Comparison of ENCODE assay signal across 23 cellular contexts in genomic region chr7:121490309-121490708, GRCh38.
A peak's percentile ranks its signal among the peaks of the same experiment; 100 is the strongest.
DNase-seq lines count a peak whose midpoint lies in the region; ATAC-seq and TF ChIP-seq lines count a peak whose summit lies in the region.
"Had no signal": no experiment of that assay in that cellular context is flagged by ENCODE, and none has a peak within 500 bp of the region (broad histone marks: within the 10 kb centered on the region; RNA-seq: fewer than 3 reads in every experiment).

No MANE protein-coding gene starts in this region.

- DNase-seq in HCT116 (ENCODE audit: low read depth, low spot score) (no peak), IMR-90 (no peak), brain pericyte (ENCODE audit: low read depth, low spot score) (peak; percentile 29), foreskin keratinocyte (no peak), T-helper 9 cell (no peak)
- DNase-seq in activated CD8-positive, alpha-beta memory T cell treated with anti-CD3 and anti-CD28 coated beads, Interleukin-2, amount 50 U/mL, for 4 hours, result no peak
- DNase-seq: 8988T; ACHN; BE2C; C1 segment of cervical spinal cord; CD4-positive, alpha-beta memory T cell; CD4-positive, CD25-positive, alpha-beta regulatory T cell; CD8-positive, alpha-beta memory T cell; COR-L47; DMS 273 treated with DMSO at 0.1 percent for 48 hours; DMS153; DMS53; DMS79; DND-41; EL; GDM1 had no signal

- TF ChIP-seq CTCF in HCT116 (IDR thresholded peaks at IDR 0.05 in 2 of 3, conservative IDR thresholded peaks at IDR 0.05 in 1 of 3; ENCODE audit: borderline replicate concordance in 1 of 3, insufficient read depth in 1 of 3, low read depth in 2 of 3, low read length in 2 of 3) (no peak), IMR-90 (conservative IDR thresholded peaks at IDR 0.05; ENCODE audit: low read depth, low read length) (no peak), foreskin keratinocyte (conservative IDR thresholded peaks at IDR 0.05) (no peak)

- no peak overlapping the region for H3K56ac ChIP-seq in IMR-90 (ENCODE audit: extremely low read depth, insufficient read depth, low read length)

- no peak overlapping the region for H3K14ac ChIP-seq in IMR-90 (replicated peaks; ENCODE audit: low read depth, low read length)

- no peak overlapping the region for H2AK9ac ChIP-seq in IMR-90 (replicated peaks; ENCODE audit: low read depth, low read length, poor library complexity)

- no peak overlapping the region for H4K8ac ChIP-seq in IMR-90 (ENCODE audit: low read depth in 2 of 2, low read length in 2 of 2)

- no peak for TF ChIP-seq RAD21 in HCT116 (IDR thresholded peaks at IDR 0.05; ENCODE audit: low read depth)
- TF ChIP-seq RAD21 in IMR-90 (IDR thresholded peaks at IDR 0.05; ENCODE audit: low read length), result no peak

- RAD21 ChIA-PET in HCT116 (lab: Charles Lee; ENCODE audit: low non-redundant PET in 1 of 2, low total read pairs in 2 of 2, uncharacterized antibody in 2 of 2, unreplicated experiment in 2 of 2), result no interaction called here

- CTCF ChIA-PET in HCT116 (lab: Charles Lee), result no interaction called here
- CTCF ChIA-PET in IMR-90 (lab: Yijun Ruan, JAX), result no interaction called here

- POLR2A ChIA-PET in HCT116 (lab: Charles Lee), result no interaction called here
- POLR2A ChIA-PET in IMR-90 (lab: Charles Lee; ENCODE audit: unreplicated experiment), result no interaction called here

- H3K9me3 ChIP-seq in HCT116 (ENCODE audit: control insufficient read depth in 1 of 2, insufficient read depth in 1 of 2, low read depth in 1 of 2, low read length in 2 of 2) (no peaks in the 10 kb centered on the region), IMR-90 (ENCODE audit: control insufficient read depth, insufficient read depth, low read length) (no peaks in the 10 kb centered on the region)
- H3K9me3 ChIP-seq: BE2C, BLaER1 had no signal

- no peak overlapping the region for H2BK20ac ChIP-seq in IMR-90 (ENCODE audit: low read depth, low read length)

- no peak overlapping the region for H2BK15ac ChIP-seq in IMR-90 (ENCODE audit: low read depth, low read length)

- no peak overlapping the region for H3K23ac ChIP-seq in IMR-90 (ENCODE audit: low read depth, low read length)

- H4K91ac ChIP-seq in IMR-90 (ENCODE audit: insufficient read depth, low read depth, low read length), result no peak overlapping the region

- H4K20me1 ChIP-seq in HCT116 (ENCODE audit: insufficient read depth), result no peaks in the 10 kb centered on the region
- no peaks in the 10 kb centered on the region for H4K20me1 ChIP-seq in IMR-90 (ENCODE audit: insufficient read depth, low read length)
- H4K20me1 ChIP-seq: BLaER1 had no signal

- no peaks in the 10 kb centered on the region for H3K9me1 ChIP-seq in IMR-90 (ENCODE audit: insufficient read depth, low read length)

- TF ChIP-seq POLR2A in HCT116 (IDR thresholded peaks at IDR 0.05; ENCODE audit: borderline replicate concordance, extremely low read depth, insufficient read depth, insufficient read length) (no peak), IMR-90 (IDR thresholded peaks at IDR 0.05; ENCODE audit: low read depth, low read length) (no peak)

- H3K36me3 ChIP-seq in HCT116 (ENCODE audit: control insufficient read depth in 1 of 2, insufficient read depth in 2 of 2, low read length in 2 of 2) (no peaks in the 10 kb centered on the region), IMR-90 (ENCODE audit: control insufficient read depth, insufficient read depth, low read length) (no peaks in the 10 kb centered on the region)
- H3K36me3 ChIP-seq: BE2C, BLaER1 had no signal

- peaks cover 0 to 6% of the 10 kb centered on the region in 2 experiments; a peak in 1 of 4 replicates for H3K4me1 ChIP-seq in HCT116 (ENCODE audit: control insufficient read depth in 1 of 2, insufficient read depth in 2 of 2, low read length in 2 of 2)
- H3K4me1 ChIP-seq in IMR-90 (ENCODE audit: control insufficient read depth, insufficient read depth, low read length), result no peaks in the 10 kb centered on the region
- H3K4me1 ChIP-seq in foreskin keratinocyte, result no peaks in the 10 kb centered on the region
- H3K4me1 ChIP-seq: BLaER1 had no signal

- H4K5ac ChIP-seq in IMR-90 (ENCODE audit: low read depth, low read length), result no peak overlapping the region

- in situ Hi-C loops in IMR-90 (cut with MboI; ENCODE audit: low sequenced_read_pairs), result no loop called here

- H2BK120ac ChIP-seq in IMR-90 (ENCODE audit: low read depth, low read length), result no peak overlapping the region

- BruUV-seq in HCT116 (replicated peaks; lab: Mats Ljungman, UMichigan), result no TSS peak
- BruUV-seq in IMR-90 (replicated peaks; lab: Mats Ljungman, UMichigan), result no TSS peak

- H2BK5ac ChIP-seq in IMR-90 (ENCODE audit: low read depth, low read length, poor library complexity, severe bottlenecking), result no peak overlapping the region

- H3K27me3 ChIP-seq in HCT116 (ENCODE audit: insufficient read depth, low read length) (no peaks in the 10 kb centered on the region), IMR-90 (ENCODE audit: control insufficient read depth, insufficient read depth, low read length) (no peaks in the 10 kb centered on the region; the same call in 1 of the 2 replicates), foreskin keratinocyte (no peaks in the 10 kb centered on the region)
- H3K27me3 ChIP-seq: BE2C, BLaER1 had no signal

- H2AFZ ChIP-seq in HCT116 (ENCODE audit: low read depth, low read length, poor library complexity, severe bottlenecking) (peak overlapping the region; percentile 49), IMR-90 (replicated peaks; ENCODE audit: low read length, poor library complexity) (no peak overlapping the region)

- dilution Hi-C loops in IMR-90 (cut with HindIII; ENCODE audit: low sequenced_read_pairs, unreplicated experiment), result no loop called here

- intact Hi-C loops in HCT116 (cut with micrococcal nuclease) (no loop called here), IMR-90 (cut with micrococcal nuclease) (no loop called here)

- no peak overlapping the region for H2AK5ac ChIP-seq in IMR-90 (ENCODE audit: low read depth, low read length)

- no peak overlapping the region for H3K18ac ChIP-seq in IMR-90 (ENCODE audit: low read depth, low read length)

- no peaks in the 10 kb centered on the region for H3K79me2 ChIP-seq in HCT116 (ENCODE audit: insufficient read depth, low read length)

- H3K9me2 ChIP-seq in HCT116 (ENCODE audit: insufficient read depth), result no peaks in the 10 kb centered on the region

- H3K4me3 ChIP-seq in HCT116 (replicated peaks in 1 of 2; ENCODE audit: low read depth in 1 of 2, low read length in 2 of 2) (no peak overlapping the region), IMR-90 (ENCODE audit: insufficient read depth, low read depth, low read length) (no peak overlapping the region)
- H3K4me3 ChIP-seq: BLaER1, GM12878 had no signal

- 100% methylated on average over 1 of the region's 5 CpGs; no CpG with 5 or more reads in 1 of the 2 experiments for WGBS in IMR-90 (ENCODE audit: extremely low coverage in 2 of 2, insufficient read length in 1 of 2), 2 experiments

- H3K27ac ChIP-seq in HCT116 (ENCODE audit: low read depth, low read length) (no peak overlapping the region), IMR-90 (ENCODE audit: insufficient read depth, low read length) (no peak overlapping the region), foreskin keratinocyte (no peak overlapping the region)
- H3K27ac ChIP-seq: BLaER1 had no signal

- no peak for ATAC-seq in HCT116
- no peak for ATAC-seq in IMR-90 (ENCODE audit: low read depth)
- no peak for ATAC-seq in foreskin keratinocyte
- ATAC-seq: GM12878 had no signal

- no peaks in the 10 kb centered on the region for H3K79me1 ChIP-seq in IMR-90 (ENCODE audit: low read depth in 1 of 2, low read length in 2 of 2)

- no peak overlapping the region for H3K4ac ChIP-seq in IMR-90 (ENCODE audit: low read depth, low read length)

- no peak overlapping the region for H3K9ac ChIP-seq in HCT116 (ENCODE audit: low read length)
- H3K9ac ChIP-seq in IMR-90 (ENCODE audit: low read depth, low read length), result no peak overlapping the region
- H3K9ac ChIP-seq: BLaER1 had no signal

- H3K4me2 ChIP-seq in HCT116 (ENCODE audit: low read length), result no peak overlapping the region
- H3K4me2 ChIP-seq in IMR-90 (ENCODE audit: low read depth, low read length), result no peak overlapping the region
- H3K4me2 ChIP-seq: BLaER1 had no signal

TF ChIP-seq in HCT116, 20 proteins besides CTCF, POLR2A, EP300 and RAD21:
- TF ChIP-seq SRF (IDR thresholded peaks at IDR 0.05; ENCODE audit: low read depth) (no peak), FOSL1 (IDR thresholded peaks at IDR 0.05; ENCODE audit: low read depth) (no peak), EZH2phosphoT487 (IDR thresholded peaks at IDR 0.05; ENCODE audit: borderline replicate concordance) (no peak)
- TF ChIP-seq, protein P1, sequence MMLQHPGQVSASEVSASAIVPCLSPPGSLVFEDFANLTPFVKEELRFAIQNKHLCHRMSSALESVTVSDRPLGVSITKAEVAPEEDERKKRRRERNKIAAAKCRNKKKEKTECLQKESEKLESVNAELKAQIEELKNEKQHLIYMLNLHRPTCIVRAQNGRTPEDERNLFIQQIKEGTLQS (IDR thresholded peaks at IDR 0.05), result no peak

TF ChIP-seq in IMR-90, 13 proteins besides CTCF, POLR2A, EP300 and RAD21:
- peak; percentile 38; the same call in 1 of the 2 replicates for TF ChIP-seq CEBPB (IDR thresholded peaks at IDR 0.05; ENCODE audit: low read depth, low read length)
- TF ChIP-seq RFX5 (IDR thresholded peaks at IDR 0.05; ENCODE audit: low read depth, low read length), result no peak
- TF ChIP-seq ELK1 (IDR thresholded peaks at IDR 0.05; ENCODE audit: borderline replicate concordance, low read depth, low read length), result no peak
- no peak for TF ChIP-seq FOS (IDR thresholded peaks at IDR 0.05; ENCODE audit: low read depth, low read length)
